Comparison of ENCODE assay signal across 9 cellular contexts in genomic region chr1:77978969-77979838, GRCh38. TPM values are rescaled to one million over a fixed set of nuclear protein-coding genes. Genes with fewer than 3 reads are reported as not detected.
DNase-seq lines count a peak whose midpoint lies in the region; ATAC-seq, FAIRE-seq and TF ChIP-seq lines count a peak whose summit lies in the region.
"Had no signal": no experiment of that assay in that cellular context is flagged by ENCODE, and none has a peak within 500 bp of the region (broad histone marks: within the 10 kb centered on the region; RNA-seq: fewer than 3 reads in every experiment).

FUBP1 (minus strand) TSS chr1:77979072; CDS start chr1:77979004, 68 bp downstream.

- peak; percentile 75 for ATAC-seq in GM18870 (IDR thresholded peaks at IDR 0.05; ENCODE audit: unreplicated experiment)
- ATAC-seq in HG03135 (IDR thresholded peaks at IDR 0.05; ENCODE audit: unreplicated experiment), result peak; percentile 78

- no peak for FAIRE-seq in bronchial epithelial cell (lab: Jason Lieb, UNC)

- WGBS in spleen, 5 donors, result 0 to 1% (median 0%) methylated on average over 55 to 57 of the region's 57 CpGs

- TF ChIP-seq POLR2A in spleen (IDR thresholded peaks at IDR 0.05), result peak; percentile 28 to 84 (median 68)

- TF ChIP-seq CTCF in AG04450 (IDR thresholded peaks at IDR 0.05; ENCODE audit: low read depth, low read length), result peak; percentile 74
- peak; percentile 80 for TF ChIP-seq CTCF in VCaP (conservative IDR thresholded peaks at IDR 0.05)
- peak; percentile 86 for TF ChIP-seq CTCF in bronchial epithelial cell (IDR thresholded peaks at IDR 0.05; ENCODE audit: insufficient read depth, low read length, severe bottlenecking)
- peak; percentile 68 to 91 (median 81) for TF ChIP-seq CTCF in spleen (IDR thresholded peaks at IDR 0.05 in 8 of 11, conservative IDR thresholded peaks at IDR 0.05 in 3 of 11)

- H3K4me3 ChIP-seq in AG04450 (ENCODE audit: low read depth, low read length) (peak within 1 kb of the TSS; percentile 77), bronchial epithelial cell (ENCODE audit: low read depth, low read length) (peak within 1 kb of the TSS; percentile 81), spleen (peak within 1 kb of the TSS; percentile 55 to 79 (median 66))

- H3K27me3 ChIP-seq in AG04450 (ENCODE audit: control insufficient read depth, insufficient read depth, low read length) (no peaks in the 10 kb centered on the region), bronchial epithelial cell (ENCODE audit: control insufficient read depth, insufficient read depth, low read length) (no peaks in the 10 kb centered on the region), spleen (replicated peaks in 1 of 7) (no peaks in the 10 kb centered on the region)

- H3K9me3 Mint-ChIP-seq in immature natural killer cell, result no peaks in the 10 kb centered on the region
- H3K9me3 Mint-ChIP-seq: activated naive CD4-positive, alpha-beta T cell treated with anti-CD3 and anti-CD28 coated beads, Interleukin-2, amount 50 U/mL, for 24 hours had no signal

- H3K27me3 Mint-ChIP-seq in immature natural killer cell (ENCODE audit: low read depth in 3 of 3), result no peaks in the 10 kb centered on the region
- H3K27me3 Mint-ChIP-seq: activated naive CD4-positive, alpha-beta T cell treated with anti-CD3 and anti-CD28 coated beads, Interleukin-2, amount 50 U/mL, for 24 hours had no signal

- POLR2A ChIA-PET in AG04450 (lab: Yijun Ruan, JAX), result interaction anchor here (0.6 to 5.9 kb wide), 4 partner anchors 25 to 135 kb away, joined by 3 to 105 read pairs (median 6); partner anchors contain the start of gene DNAJB4

- CTCF ChIA-PET in AG04450 (lab: Charles Lee), result interaction anchor here (0.6 to 3.5 kb wide), 10 partner anchors 8 to 135 kb away, joined by 3 to 36 read pairs (median 4); no protein-coding TSS in a partner anchor

- DNase-seq in AG04450 (ENCODE audit: low read depth, low spot score) (peak; percentile 99), NCI-H2196 (lab: John Stamatoyannopoulos, UW; ENCODE audit: unreplicated experiment) (peak; percentile 99), bronchial epithelial cell (ENCODE audit: low read depth) (peak; percentile 98), immature natural killer cell (peak; percentile 96 to 97 (median 97)), spleen (peak; percentile 97)

- H3K4me1 ChIP-seq in spleen, result peaks cover 32 to 71% (median 58%) of the 10 kb centered on the region in 6 donors

- peaks cover 2% of the 10 kb centered on the region; the same call in 1 of the 2 replicates for H3K9me3 ChIP-seq in AG04450 (ENCODE audit: control insufficient read depth, insufficient read depth, low read length)
- H3K9me3 ChIP-seq in spleen, result no peaks in the 10 kb centered on the region

- H3K36me3 Mint-ChIP-seq in immature natural killer cell, result peaks cover 0 to 7% (median 4%) of the 10 kb centered on the region in 3 donors

- peaks cover 7 to 38% of the 10 kb centered on the region in 2 donors for H3K4me1 Mint-ChIP-seq in immature natural killer cell

- intact Hi-C loops in spleen (cut with DNase I; ENCODE audit: low total_unique reads), result no loop called here

- H3K27ac ChIP-seq in AG04450 (ENCODE audit: low read depth, low read length) (peak within 1 kb of the TSS; percentile 97), VCaP (peak within 1 kb of the TSS; percentile 98), spleen (peak within 1 kb of the TSS; percentile 84 to 99 (median 99))

- H3K4me3 Mint-ChIP-seq in immature natural killer cell, result no peak within 1 kb of the TSS
- H3K4me3 Mint-ChIP-seq: activated naive CD4-positive, alpha-beta T cell treated with anti-CD3 and anti-CD28 coated beads, Interleukin-2, amount 50 U/mL, for 24 hours had no signal

- H3K36me3 ChIP-seq in bronchial epithelial cell (ENCODE audit: control insufficient read depth, insufficient read depth, low read length) (no peaks in the 10 kb centered on the region), spleen (peaks cover 0 to 20% (median 0%) of the 10 kb centered on the region in 6 donors)

- no peak within 1 kb of the TSS for H3K27ac Mint-ChIP-seq in immature natural killer cell
- H3K27ac Mint-ChIP-seq: activated naive CD4-positive, alpha-beta T cell treated with anti-CD3 and anti-CD28 coated beads, Interleukin-2, amount 50 U/mL, for 24 hours had no signal

RNA-seq across cellular contexts. Expression of gene FUBP1, which starts in this region (rescaled TPM):
- polyA plus RNA-seq in AG04450 (2011; rRNA removed) (123 and 142 TPM in 2 replicates), immature natural killer cell (10 to 100 TPM; 22.5 to 65.6 (median 37.4) TPM), spleen (10 to 100 TPM; 52.5 to 63.5 (median 60.3) TPM)
- 150 and 164 TPM in 2 replicates for polyA minus RNA-seq in AG04450 (2011; rRNA and poly(A)+ RNA removed)
- total RNA-seq in bronchial epithelial cell (95.8 and 103 TPM in 2 replicates), spleen (100 to 1,000 TPM; 151 to 196 (median 176) TPM)

Comparison
In these comparisons a context has a peak if more than half of its experiments do, and no peak if none do; other contexts are left out.
1. Peak in every context shown above with its lines: DNase-seq, ATAC-seq, H3K4me3 ChIP-seq and H3K27ac ChIP-seq.